Comparison of ENCODE assay signal across 8 cellular contexts in the genomic region with DNA sequence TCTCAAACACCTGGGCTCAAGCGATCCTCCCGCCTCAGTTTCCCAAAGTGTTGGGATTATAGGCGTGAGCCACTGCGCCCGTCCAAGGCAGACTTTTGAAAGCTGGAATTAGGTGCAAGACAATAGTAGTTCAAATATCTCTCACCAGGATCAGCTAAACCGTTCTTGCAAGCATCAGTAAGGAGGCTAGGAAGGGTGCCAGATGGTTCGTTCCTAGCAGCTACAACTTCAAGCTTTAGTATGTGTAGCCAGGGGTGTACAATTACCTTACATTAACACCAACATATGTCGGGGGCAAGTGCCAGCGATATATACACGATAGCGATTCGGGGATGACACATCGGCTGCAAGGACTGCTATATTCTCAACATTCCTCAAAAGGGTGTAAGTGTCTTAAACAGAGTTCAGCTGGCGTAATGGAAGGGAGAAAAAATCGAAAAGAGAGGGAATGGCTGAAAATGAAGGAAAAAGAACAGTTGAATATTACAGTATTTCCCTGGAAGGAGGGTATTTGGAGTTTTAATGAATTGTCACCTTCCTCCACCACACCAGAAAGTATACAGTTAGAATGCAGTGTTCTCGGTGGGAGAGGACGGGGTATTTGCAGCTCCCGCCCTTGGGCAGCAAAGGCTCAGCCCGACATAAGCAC. TPM values are rescaled to one million over a fixed set of nuclear protein-coding genes. Genes with fewer than 3 reads are reported as not detected.
A peak's percentile ranks its signal among the peaks of the same experiment; 100 is the strongest.
DNase-seq lines count a peak whose midpoint lies in the region; ATAC-seq, FAIRE-seq and TF ChIP-seq lines count a peak whose summit lies in the region.

No MANE protein-coding gene starts in this region.

- TF ChIP-seq POLR2A in breast epithelium (IDR thresholded peaks at IDR 0.05) = no peak
- no peak for TF ChIP-seq POLR2A in stomach (IDR thresholded peaks at IDR 0.05)

- peaks cover 6% of the 10 kb centered on the region; the same call in 1 of the 2 replicates for H3K79me2 ChIP-seq in MM.1S (ENCODE audit: low read length)

- peak overlapping the region; percentile 88 for H3K4me3 Mint-ChIP-seq in activated T-cell treated with anti-CD3 and anti-CD28 coated beads, Interleukin-2, amount 50 U/mL, for 4 hours

- no peaks in the 10 kb centered on the region for H4K20me1 ChIP-seq in MM.1S (ENCODE audit: insufficient read depth, low read length)

- H3K27me3 Mint-ChIP-seq in activated T-cell treated with anti-CD3 and anti-CD28 coated beads, Interleukin-2, amount 50 U/mL, for 4 hours (ENCODE audit: low read depth) = no peaks in the 10 kb centered on the region

- TF ChIP-seq EP300 in stomach (IDR thresholded peaks at IDR 0.05) = no peak

- peak overlapping the region; percentile 68 for H3K4me3 ChIP-seq in MM.1S (ENCODE audit: low read length)
- H3K4me3 ChIP-seq in breast epithelium = peak overlapping the region; percentile 75 to 91 (median 77)
- peak overlapping the region; percentile 96 to 99 for H3K4me3 ChIP-seq in kidney (ENCODE audit: low read length in 2 of 2)
- peak overlapping the region; percentile 77 to 89 (median 84) for H3K4me3 ChIP-seq in stomach

- no peaks in the 10 kb centered on the region; the same call in 1 of the 2 replicates for H3K4me1 ChIP-seq in MM.1S (ENCODE audit: low read length)
- no peaks in the 10 kb centered on the region for H3K4me1 ChIP-seq in breast epithelium
- peaks cover 2 to 15% of the 10 kb centered on the region in 2 donors for H3K4me1 ChIP-seq in kidney (ENCODE audit: control insufficient read depth in 1 of 2, insufficient read depth in 1 of 2, low read depth in 1 of 2, low read length in 2 of 2)
- peaks cover 18 to 61% (median 45%) of the 10 kb centered on the region in 4 donors for H3K4me1 ChIP-seq in stomach

- in situ Hi-C loops in GM13977 (cut with MboI; ENCODE audit: low pct_unique_long_range_greater_than_20kb, low sequenced_read_pairs, unreplicated experiment) = no loop called here

- no peaks in the 10 kb centered on the region for H3K9me3 Mint-ChIP-seq in activated T-cell treated with anti-CD3 and anti-CD28 coated beads, Interleukin-2, amount 50 U/mL, for 4 hours

- no peaks in the 10 kb centered on the region for H3K9me2 ChIP-seq in MM.1S (replicated peaks; ENCODE audit: insufficient read depth, low read length)

- DNase-seq in activated T-cell treated with anti-CD3 and anti-CD28 coated beads, Interleukin-2, amount 50 U/mL, for 4 hours = no peak
- DNase-seq in activated T-cell treated with anti-CD3 and anti-CD28 coated beads, Interleukin-2, amount 50 U/mL, for 1 hour = no peak
- DNase-seq in MM.1S = no peak
- DNase-seq in breast epithelium (ENCODE audit: low spot score in 2 of 2) = no peak
- DNase-seq in kidney = no peak
- DNase-seq in stomach = no peak
- DNase-seq in SW 1271 (lab: John Stamatoyannopoulos, UW) = no peak
- DNase-seq in GM13977 (ENCODE audit: low spot score) = no peak

- ATAC-seq in activated T-cell treated with anti-CD3 and anti-CD28 coated beads, Interleukin-2, amount 50 U/mL, for 4 hours = peak; percentile 11 to 12

- 12 to 21% (median 15%) methylated on average over 19 of the region's 19 CpGs for WGBS in stomach, 5 donors

- peak overlapping the region; percentile 75 for H3K4me2 ChIP-seq in MM.1S (ENCODE audit: low read depth, low read length)

- H3K9ac ChIP-seq in MM.1S (ENCODE audit: low read length) (peak overlapping the region; percentile 39; the same call in 1 of the 2 replicates), kidney (ENCODE audit: low read length in 2 of 2) (peak overlapping the region; percentile 96 to 98)

- no peaks in the 10 kb centered on the region for H3K36me3 ChIP-seq in MM.1S (replicated peaks; ENCODE audit: insufficient read depth, low read length)
- H3K36me3 ChIP-seq in breast epithelium = no peaks in the 10 kb centered on the region
- no peaks in the 10 kb centered on the region for H3K36me3 ChIP-seq in kidney (ENCODE audit: control insufficient read depth in 1 of 2, insufficient read depth in 2 of 2, low read length in 2 of 2)
- no peaks in the 10 kb centered on the region for H3K36me3 ChIP-seq in stomach

- H3K27ac ChIP-seq in MM.1S (ENCODE audit: low read length) = no peak overlapping the region
- H3K27ac ChIP-seq in breast epithelium = peak overlapping the region; percentile 80 to 86
- H3K27ac ChIP-seq in kidney (ENCODE audit: low read depth in 2 of 2, low read length in 2 of 2) = peak overlapping the region; percentile 86 to 94
- peak overlapping the region; percentile 86 to 88 (median 88) for H3K27ac ChIP-seq in stomach

- H3K27me3 ChIP-seq in MM.1S (replicated peaks; ENCODE audit: insufficient read depth, low read length) (no peaks in the 10 kb centered on the region), breast epithelium (no peaks in the 10 kb centered on the region), stomach (no peaks in the 10 kb centered on the region)

- H3K9me3 ChIP-seq in MM.1S (replicated peaks; ENCODE audit: insufficient read depth, low read length) = no peaks in the 10 kb centered on the region
- no peaks in the 10 kb centered on the region for H3K9me3 ChIP-seq in breast epithelium
- no peaks in the 10 kb centered on the region for H3K9me3 ChIP-seq in kidney (ENCODE audit: control insufficient read depth in 1 of 2, low read length in 2 of 2)
- H3K9me3 ChIP-seq in stomach = no peaks in the 10 kb centered on the region

- peak overlapping the region; percentile 81 for H2AFZ ChIP-seq in MM.1S (ENCODE audit: low read length)

- no peaks in the 10 kb centered on the region for H3K36me3 Mint-ChIP-seq in activated T-cell treated with anti-CD3 and anti-CD28 coated beads, Interleukin-2, amount 50 U/mL, for 4 hours (ENCODE audit: insufficient read depth)

- TF ChIP-seq CTCF in MM.1S (IDR thresholded peaks at IDR 0.05; ENCODE audit: low read length) (no peak), breast epithelium (IDR thresholded peaks at IDR 0.05) (no peak), kidney (IDR thresholded peaks at IDR 0.05; ENCODE audit: borderline replicate concordance, extremely low read depth, insufficient read depth) (no peak), stomach (IDR thresholded peaks at IDR 0.05) (no peak), GM13977 (IDR thresholded peaks at IDR 0.05; ENCODE audit: extremely low read depth, insufficient read depth, missing control alignments) (no peak)

- H3F3A ChIP-seq in MM.1S (ENCODE audit: insufficient read depth, low read length) = no peaks in the 10 kb centered on the region

- no peak for FAIRE-seq in kidney (lab: Jason Lieb, UNC)

- intact Hi-C loops in breast epithelium (cut with DNase I; ENCODE audit: low total_unique reads) = no loop called here
- intact Hi-C loops in kidney (cut with DNase I) = no loop called here
- intact Hi-C loops in stomach (cut with DNase I; ENCODE audit: low total_unique reads) = no loop called here

- H3K4me1 Mint-ChIP-seq in activated T-cell treated with anti-CD3 and anti-CD28 coated beads, Interleukin-2, amount 50 U/mL, for 4 hours (ENCODE audit: low read depth) = peaks cover 24% of the 10 kb centered on the region

RNA-seq across cellular contexts. Expression of a gene that starts 0.6 kb away (rescaled TPM):
- total RNA-seq in activated T-cell treated with anti-CD3 and anti-CD28 coated beads, Interleukin-2, amount 50 U/mL, for 4 hours = 10 to 100 TPM; 31.6 to 56.4 (median 48.9) TPM
- total RNA-seq in breast epithelium = 100 to 1,000 TPM; 128 to 162 (median 156) TPM
- total RNA-seq in kidney = 76.1 TPM
- polyA plus RNA-seq in kidney (ENCODE audit: insufficient read depth, low read depth, low replicate concordance) = 43.1 TPM
- 100 to 1,000 TPM in 3 of 5 donors, 10 to 100 TPM in 2; 71.0 to 143 (median 132) TPM for total RNA-seq in stomach
- 10 to 100 TPM; 28.7 to 72.4 (median 33.7) TPM for polyA plus RNA-seq in stomach
